ENCODE assay signal across 11 cellular contexts in genomic region chrX:124212622-124213021, GRCh38.
A peak's percentile ranks its signal among the peaks of the same experiment; 100 is the strongest.
DNase-seq lines count a peak whose midpoint lies in the region; ATAC-seq lines count a peak whose summit lies in the region.
"Had no signal": no experiment of that assay in that cellular context is flagged by ENCODE, and none has a peak within 500 bp of the region (broad histone marks: within the 10 kb centered on the region; RNA-seq: fewer than 3 reads in every experiment).

No MANE protein-coding gene starts in this region.

- no peaks in the 10 kb centered on the region for H3K27me3 Mint-ChIP-seq in activated CD4-positive, alpha-beta memory T cell treated with anti-CD3 and anti-CD28 coated beads for 36 hours

- no peak for ATAC-seq in GM18873 (IDR thresholded peaks at IDR 0.05; ENCODE audit: low FRiP score, unreplicated experiment)
- ATAC-seq: A549 had no signal

- H3K4me3 Mint-ChIP-seq in activated CD4-positive, alpha-beta memory T cell treated with anti-CD3 and anti-CD28 coated beads for 36 hours = peak overlapping the region; percentile 37

- intact Hi-C loops in activated CD4-positive, alpha-beta memory T cell treated with anti-CD3 and anti-CD28 coated beads for 36 hours (cut with micrococcal nuclease) = loop anchor here (1.0 to 10.0 kb wide), 9 partner anchors 26 to 1082 kb away; no protein-coding TSS in a partner anchor

- peaks cover 44% of the 10 kb centered on the region for H3K4me1 Mint-ChIP-seq in activated CD4-positive, alpha-beta memory T cell treated with anti-CD3 and anti-CD28 coated beads for 36 hours (ENCODE audit: low read depth)

- no peaks in the 10 kb centered on the region for H3K9me3 Mint-ChIP-seq in activated CD4-positive, alpha-beta memory T cell treated with anti-CD3 and anti-CD28 coated beads for 36 hours

- DNase-seq in activated CD4-positive, alpha-beta T cell treated with anti-CD3 and anti-CD28 coated beads for 4 hours = peak; percentile 46 to 49
- DNase-seq in activated CD4-positive, alpha-beta T cell treated with anti-CD3 and anti-CD28 coated beads, Interleukin-2, amount 50 U/mL, for 4 hours = no peak
- DNase-seq in NAMALWA (ENCODE audit: low spot score) = peak; percentile 33
- DNase-seq in activated CD4-positive, alpha-beta memory T cell treated with anti-CD3 and anti-CD28 coated beads for 36 hours = peak; percentile 45
- peak; percentile 31 for DNase-seq in stimulated activated CD4-positive, alpha-beta T cell treated with anti-CD3 and anti-CD28 coated beads, Interleukin-2, amount 100 ng/mL, for 4 hours (ENCODE audit: low read depth)
- no peak for DNase-seq in occipital lobe (lab: John Stamatoyannopoulos, UW)
- no peak for DNase-seq in NCI-H2227 (lab: John Stamatoyannopoulos, UW; ENCODE audit: unreplicated experiment)
- DNase-seq: IMR-90, spleen had no signal

- POLR2A ChIA-PET in activated CD4-positive, alpha-beta memory T cell treated with anti-CD3 and anti-CD28 coated beads for 36 hours (lab: Charles Lee) = no interaction called here

- H3K36me3 Mint-ChIP-seq in activated CD4-positive, alpha-beta memory T cell treated with anti-CD3 and anti-CD28 coated beads for 36 hours = no peaks in the 10 kb centered on the region

- H3K27ac Mint-ChIP-seq in activated CD4-positive, alpha-beta memory T cell treated with anti-CD3 and anti-CD28 coated beads for 36 hours = peak overlapping the region; percentile 58

- CTCF ChIA-PET in activated CD4-positive, alpha-beta memory T cell treated with anti-CD3 and anti-CD28 coated beads for 36 hours (lab: Charles Lee) = no interaction called here

Comparison
In these comparisons a context has a peak if more than half of its experiments do, and no peak if none do; other contexts are left out.
1. DNase-seq: peak in activated CD4-positive, alpha-beta T cell treated with anti-CD3 and anti-CD28 coated beads for 4 hours (2 of 2), NAMALWA (single experiment), activated CD4-positive, alpha-beta memory T cell treated with anti-CD3 and anti-CD28 coated beads for 36 hours (single experiment) and stimulated activated CD4-positive, alpha-beta T cell treated with anti-CD3 and anti-CD28 coated beads, Interleukin-2, amount 100 ng/mL, for 4 hours (single experiment); none in activated CD4-positive, alpha-beta T cell treated with anti-CD3 and anti-CD28 coated beads, Interleukin-2, amount 50 U/mL, for 4 hours (0 of 2), occipital lobe (single experiment) and NCI-H2227 (single experiment).